8 cellular contexts compared by ENCODE assay signal in genomic region chr3:11306815-11307589, GRCh38. TPM values are rescaled to one million over a fixed set of nuclear protein-coding genes. Genes with fewer than 3 reads are reported as not detected.
DNase-seq lines count a peak whose midpoint lies in the region; ATAC-seq and TF ChIP-seq lines count a peak whose summit lies in the region.

No MANE protein-coding gene starts in this region.

- no peaks in the 10 kb centered on the region for H3K9me3 ChIP-seq in thymus (ENCODE audit: control insufficient read depth)

- no peak for TF ChIP-seq CTCF in coronary artery (IDR thresholded peaks at IDR 0.05)

- CTCF ChIA-PET in activated CD4-positive, alpha-beta memory T cell treated with anti-CD3 and anti-CD28 coated beads for 36 hours (lab: Charles Lee), result interaction anchor here (0.8 to 1.4 kb wide), 6 partner anchors 28 to 463 kb away, joined by 3 to 13 read pairs (median 4); partner anchors contain the start of gene ATG7

- H3K36me3 Mint-ChIP-seq in activated CD4-positive, alpha-beta memory T cell treated with anti-CD3 and anti-CD28 coated beads for 36 hours, result peaks cover 45% of the 10 kb centered on the region

- H3K4me3 Mint-ChIP-seq in activated CD4-positive, alpha-beta memory T cell treated with anti-CD3 and anti-CD28 coated beads for 36 hours, result no peak overlapping the region

- POLR2A ChIA-PET in activated CD4-positive, alpha-beta memory T cell treated with anti-CD3 and anti-CD28 coated beads for 36 hours (lab: Charles Lee), result no interaction called here

- ATAC-seq in left ventricle myocardium superior, result peak; percentile 73

- H3K36me3 ChIP-seq in thymus (ENCODE audit: control insufficient read depth, insufficient read depth), result peaks cover 20% of the 10 kb centered on the region

- peak overlapping the region; percentile 67 for H3K27ac ChIP-seq in thymus (ENCODE audit: low read depth)
- H3K27ac ChIP-seq in coronary artery, result peak overlapping the region in 1 of 2 donors; percentile 66

- no peaks in the 10 kb centered on the region for H3K27me3 Mint-ChIP-seq in activated CD4-positive, alpha-beta memory T cell treated with anti-CD3 and anti-CD28 coated beads for 36 hours

- no peaks in the 10 kb centered on the region for H3K9me3 Mint-ChIP-seq in activated CD4-positive, alpha-beta memory T cell treated with anti-CD3 and anti-CD28 coated beads for 36 hours

- DNase-seq in activated effector memory CD4-positive, alpha-beta T cell treated with anti-CD3 and anti-CD28 coated beads, Interleukin-2, amount 50 U/mL, for 16 hours, result peak; percentile 64
- no peak for DNase-seq in activated effector memory CD4-positive, alpha-beta T cell treated with Interleukin-2 at 50 U/mL for 16 hours
- peak; percentile 48 for DNase-seq in activated CD4-positive, alpha-beta memory T cell treated with anti-CD3 and anti-CD28 coated beads for 36 hours
- peak; percentile 37 for DNase-seq in left ventricle myocardium superior
- DNase-seq in KG1 (lab: John Stamatoyannopoulos, UW), result no peak
- no peak for DNase-seq in coronary artery (ENCODE audit: low spot score)
- DNase-seq in GM19238 (ENCODE audit: insufficient read length, low spot score), result no peak

- no peaks in the 10 kb centered on the region for H3K27me3 ChIP-seq in thymus (ENCODE audit: control insufficient read depth, insufficient read depth)

- peaks cover 10% of the 10 kb centered on the region for H3K4me1 ChIP-seq in thymus (ENCODE audit: control insufficient read depth, insufficient read depth, low read length)

- intact Hi-C loops in activated CD4-positive, alpha-beta memory T cell treated with anti-CD3 and anti-CD28 coated beads for 36 hours (cut with micrococcal nuclease), result loop anchor here (2.0 kb wide), 2 partner anchors 16 to 68 kb away; no protein-coding TSS in a partner anchor
- intact Hi-C loops in left ventricle myocardium superior (cut with micrococcal nuclease), result no loop called here

- WGBS in thymus, result 22% methylated on average over 5 of the region's 5 CpGs

- H3K4me1 Mint-ChIP-seq in activated CD4-positive, alpha-beta memory T cell treated with anti-CD3 and anti-CD28 coated beads for 36 hours (ENCODE audit: low read depth), result peaks cover 23% of the 10 kb centered on the region

- H3K27ac Mint-ChIP-seq in activated CD4-positive, alpha-beta memory T cell treated with anti-CD3 and anti-CD28 coated beads for 36 hours, result no peak overlapping the region

- no peak overlapping the region for H3K4me3 ChIP-seq in thymus (ENCODE audit: low read length)
- H3K4me3 ChIP-seq in coronary artery, result no peak overlapping the region

RNA-seq across cellular contexts. Expression of gene ATG7, which starts 34.8 kb away (rescaled TPM):
- 10 to 100 TPM; 30.5 to 33.6 TPM for total RNA-seq in activated CD4-positive, alpha-beta memory T cell treated with anti-CD3 and anti-CD28 coated beads for 36 hours
- total RNA-seq in left ventricle myocardium superior, result 15.9 TPM
- 9.0 TPM for polyA plus RNA-seq in thymus

Comparison
In these comparisons a context has a peak if more than half of its experiments do, and no peak if none do; other contexts are left out.
1. DNase-seq: peak in activated effector memory CD4-positive, alpha-beta T cell treated with anti-CD3 and anti-CD28 coated beads, Interleukin-2, amount 50 U/mL, for 16 hours (single experiment), activated CD4-positive, alpha-beta memory T cell treated with anti-CD3 and anti-CD28 coated beads for 36 hours (single experiment) and left ventricle myocardium superior (single experiment); none in activated effector memory CD4-positive, alpha-beta T cell treated with Interleukin-2 at 50 U/mL for 16 hours (single experiment), KG1 (single experiment), coronary artery (single experiment) and GM19238 (single experiment).